12 cellular contexts compared by ENCODE assay signal in the genomic region with DNA sequence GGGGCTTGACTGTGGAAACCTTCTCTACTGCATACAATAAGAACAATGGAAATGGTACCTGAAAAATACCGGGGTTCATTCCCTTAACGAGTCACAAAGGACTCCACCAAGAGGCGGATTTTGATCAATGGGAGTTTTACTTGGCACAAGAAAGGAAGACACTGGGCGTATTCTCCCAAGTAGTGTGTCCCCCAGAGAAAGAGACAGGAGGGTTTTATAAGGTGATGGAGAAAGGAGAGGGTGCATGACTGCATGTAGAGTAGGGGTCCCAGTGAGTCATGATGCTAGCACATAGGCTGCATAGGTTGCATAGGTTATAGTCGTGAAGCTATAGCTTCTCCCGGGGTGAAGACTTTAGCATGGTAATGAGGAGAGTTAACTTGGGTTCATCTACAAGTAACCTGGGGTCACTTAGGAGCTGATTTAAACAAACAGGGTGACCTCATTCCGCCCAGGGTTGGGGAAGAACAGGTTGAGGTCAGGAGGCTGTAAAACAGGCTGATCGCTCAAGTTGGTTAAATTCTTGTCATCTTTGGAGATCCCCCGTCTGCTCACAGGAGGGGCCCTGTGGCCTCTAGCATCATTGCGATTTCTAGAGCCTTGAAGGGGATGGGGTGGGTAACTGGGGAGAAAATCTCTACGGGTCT. TPM values are rescaled to one million over a fixed set of nuclear protein-coding genes. Genes with fewer than 3 reads are reported as not detected.
"Had no signal": no experiment of that assay in that cellular context is flagged by ENCODE, and none has a peak within 500 bp of the region (broad histone marks: within the 10 kb centered on the region; RNA-seq: fewer than 3 reads in every experiment).

No MANE protein-coding gene starts in this region.

- H3K9me3 Mint-ChIP-seq: T-helper 2 cell treated with Interferon-gamma antibody and Interleukin-4, amounts not matched to agents 5 μg/mL and 100 μg/mL, for 36 hours had no signal

- H3K4me3 Mint-ChIP-seq: activated naive CD8-positive, alpha-beta T cell treated with anti-CD3 and anti-CD28 coated beads, Interleukin-2, amount 10 ng/mL, durations not matched to agents 7 days and 5 days; T-helper 2 cell treated with Interferon-gamma antibody and Interleukin-4, amounts not matched to agents 5 μg/mL and 100 μg/mL, for 36 hours had no signal

- DNase-seq: activated CD4-positive, alpha-beta T cell treated with anti-CD3 and anti-CD28 coated beads, Interleukin-2, amount 50 U/mL, for 4 hours; activated naive CD8-positive, alpha-beta T cell treated with anti-CD3 and anti-CD28 coated beads, Interleukin-2, amount 10 ng/mL, durations not matched to agents 7 days and 5 days; effector CD8-positive, alpha-beta T cell; foreskin melanocyte; heart left ventricle; stimulated activated CD4-positive, alpha-beta T cell treated with anti-CD3 and anti-CD28 coated beads, Interleukin-12 subunit alpha, Interleukin-12 subunit beta, amount 100 ng/mL, for 4 hours; stimulated activated naive CD8-positive, alpha-beta T cell treated with anti-CD3 and anti-CD28 coated beads, Interleukin-15, Interleukin-2, amounts not matched to agents 100 U/mL and 50 U/mL, for 24 hours; SW 1271 had no signal

- H3K4me1 ChIP-seq: ascending aorta had no signal

- ATAC-seq: activated CD4-positive, CD25-positive, alpha-beta regulatory T cell treated with anti-CD3 and anti-CD28 coated beads, Interleukin-2, amount 50 U/mL, for 24 hours; stimulated activated naive CD8-positive, alpha-beta T cell treated with anti-CD3 and anti-CD28 coated beads, Interleukin-15, Interleukin-2, amounts not matched to agents 100 U/mL and 50 U/mL, for 24 hours had no signal

- H3K27ac Mint-ChIP-seq: activated naive CD8-positive, alpha-beta T cell treated with anti-CD3 and anti-CD28 coated beads, Interleukin-2, amount 10 ng/mL, durations not matched to agents 7 days and 5 days; T-helper 2 cell treated with Interferon-gamma antibody and Interleukin-4, amounts not matched to agents 5 μg/mL and 100 μg/mL, for 36 hours had no signal

- H3K36me3 Mint-ChIP-seq: activated naive CD8-positive, alpha-beta T cell treated with anti-CD3 and anti-CD28 coated beads, Interleukin-2, amount 10 ng/mL, durations not matched to agents 7 days and 5 days had no signal

- H3K4me1 Mint-ChIP-seq: activated naive CD8-positive, alpha-beta T cell treated with anti-CD3 and anti-CD28 coated beads, Interleukin-2, amount 10 ng/mL, durations not matched to agents 7 days and 5 days had no signal

- H3K27me3 ChIP-seq: ascending aorta had no signal

- H3K9me3 ChIP-seq: ascending aorta, heart left ventricle had no signal

RNA-seq across cellular contexts. Expression of a gene that starts 1.5 kb away (rescaled TPM):
- total RNA-seq: activated naive CD8-positive, alpha-beta T cell treated with anti-CD3 and anti-CD28 coated beads, Interleukin-2, amount 10 ng/mL, durations not matched to agents 7 days and 5 days; myocyte had no signal

RNA-seq across cellular contexts. Expression of a gene that starts 19.0 kb away (rescaled TPM):
- total RNA-seq: ascending aorta had no signal
